ENCODE assay signal across 8 cellular contexts in genomic region chr4:1113311-1114009, GRCh38. TPM values are rescaled to one million over a fixed set of nuclear protein-coding genes. Genes with fewer than 3 reads are reported as not detected.
DNase-seq lines count a peak whose midpoint lies in the region; TF ChIP-seq lines count a peak whose summit lies in the region.

A gene with protein sequence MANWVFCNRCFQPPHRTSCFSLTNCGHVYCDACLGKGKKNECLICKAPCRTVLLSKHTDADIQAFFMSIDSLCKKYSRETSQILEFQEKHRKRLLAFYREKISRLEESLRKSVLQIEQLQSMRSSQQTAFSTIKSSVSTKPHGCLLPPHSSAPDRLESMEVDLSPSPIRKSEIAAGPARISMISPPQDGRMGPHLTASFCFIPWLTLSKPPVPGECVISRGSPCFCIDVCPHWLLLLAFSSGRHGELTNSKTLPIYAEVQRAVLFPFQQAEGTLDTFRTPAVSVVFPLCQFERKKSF (minus strand): TSS chr4:1113564. CDS start chr4:1113464, 100 bp downstream.

- no peak for TF ChIP-seq CTCF in right atrium auricular region (IDR thresholded peaks at IDR 0.05)

- H3K36me3 ChIP-seq in HUES64 (ENCODE audit: insufficient read depth, low read length) (no peaks in the 10 kb centered on the region), right atrium auricular region (no peaks in the 10 kb centered on the region)

- DNase-seq in activated T-helper 1 cell treated with Interleukin-2 at 50 U/mL for 16 hours (ENCODE audit: low read depth), result peak; percentile 22
- no peak for DNase-seq in right atrium auricular region (ENCODE audit: low spot score)
- DNase-seq in stimulated activated CD4-positive, alpha-beta T cell treated with anti-CD3 and anti-CD28 coated beads, Interleukin-15, amount 100 ng/mL, for 24 hours, result peak; percentile 55
- no peak for DNase-seq in NCI-H510A (lab: John Stamatoyannopoulos, UW)
- no peak for DNase-seq in NCI-H226
- DNase-seq in GOT3 (lab: John Stamatoyannopoulos, UW), result no peak
- DNase-seq in putamen (ENCODE audit: low spot score), result no peak

- H3K27me3 ChIP-seq in HUES64 (ENCODE audit: insufficient read depth, low read length) (peaks cover 71% of the 10 kb centered on the region), right atrium auricular region (no peaks in the 10 kb centered on the region)

- H3K9me3 ChIP-seq in HUES64 (ENCODE audit: insufficient read depth, low read depth, low read length) (no peaks in the 10 kb centered on the region), right atrium auricular region (no peaks in the 10 kb centered on the region)

- H3K27ac ChIP-seq in HUES64 (ENCODE audit: low read depth, low read length), result no peak within 1 kb of the TSS
- no peak within 1 kb of the TSS for H3K27ac ChIP-seq in right atrium auricular region

- peak within 1 kb of the TSS; percentile 11 for H3K9ac ChIP-seq in HUES64 (ENCODE audit: low read depth, low read length)

- WGBS in HUES64, result 19% methylated on average over 70 of the region's 72 CpGs

- H3K4me3 ChIP-seq in HUES64 (ENCODE audit: low read length) (peak within 1 kb of the TSS; percentile 47), right atrium auricular region (peak within 1 kb of the TSS; percentile 30 to 37)

- H3K4me1 ChIP-seq in HUES64 (ENCODE audit: insufficient read depth, low read length), result peaks cover 4% of the 10 kb centered on the region; the same call in 1 of the 2 replicates
- peaks cover 0 to 5% of the 10 kb centered on the region in 2 donors for H3K4me1 ChIP-seq in right atrium auricular region

RNA-seq across cellular contexts. Expression of the gene that starts here (rescaled TPM):
- 0.95 TPM for polyA plus RNA-seq in HUES64 (2013, experiment 1 of 2)
- polyA plus RNA-seq in HUES64 (2013, experiment 2 of 2), result 2.4 TPM
- 1 to 10 TPM; 1.9 TPM for total RNA-seq in right atrium auricular region

Comparison
In these comparisons a context has a peak if more than half of its experiments do, and no peak if none do; other contexts are left out.
1. DNase-seq: peak in activated T-helper 1 cell treated with Interleukin-2 at 50 U/mL for 16 hours (single experiment) and stimulated activated CD4-positive, alpha-beta T cell treated with anti-CD3 and anti-CD28 coated beads, Interleukin-15, amount 100 ng/mL, for 24 hours (single experiment); none in right atrium auricular region (single experiment), NCI-H510A (single experiment), NCI-H226 (single experiment), GOT3 (single experiment) and putamen (single experiment).